In the genomic region with DNA sequence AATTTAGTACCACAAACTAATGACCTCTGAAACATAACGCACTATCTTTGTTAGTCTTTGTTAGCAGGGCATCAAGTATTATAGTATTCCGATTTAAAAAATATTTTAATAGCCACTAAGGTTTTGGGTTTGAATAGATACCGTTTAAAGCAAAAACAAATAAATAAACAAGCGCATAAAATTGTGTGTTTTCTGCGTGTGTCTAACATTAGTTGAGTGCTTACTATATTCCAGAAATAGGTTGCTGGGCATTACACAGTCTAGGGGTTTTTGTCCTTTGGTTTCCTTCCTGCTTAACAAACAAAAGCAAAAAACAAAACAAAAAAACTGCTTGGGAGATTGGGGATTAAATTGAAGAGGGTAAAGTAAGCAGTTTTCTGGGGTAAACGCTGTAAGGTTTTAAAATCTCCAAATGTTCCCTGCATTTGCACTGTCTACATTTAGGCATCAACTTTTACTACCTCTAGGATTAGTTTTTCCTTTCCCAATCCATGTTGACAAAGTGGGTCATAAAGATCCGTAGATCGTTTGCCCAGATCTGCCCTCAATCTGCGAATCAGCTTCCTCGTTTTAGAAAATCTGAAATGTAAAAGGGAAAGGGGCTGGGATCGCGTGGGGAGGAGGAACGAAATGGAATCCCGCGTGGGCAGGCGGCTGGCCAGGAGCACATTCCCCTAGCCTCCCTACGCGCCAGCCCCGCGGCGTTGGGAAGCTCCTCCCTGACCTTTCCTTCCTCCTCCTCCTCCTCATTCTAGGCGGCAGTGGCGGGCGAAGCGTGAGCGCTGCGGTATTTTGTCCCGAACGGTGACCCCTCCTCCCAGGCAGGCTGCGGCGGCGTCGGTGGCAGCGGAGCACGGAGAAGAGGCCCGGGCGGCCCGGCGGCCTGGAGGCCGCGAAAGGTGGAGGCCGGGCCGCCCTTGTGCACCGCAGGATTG, we compare ENCODE assay signal across 8 cellular contexts. TPM values are rescaled to one million over a fixed set of nuclear protein-coding genes. Genes with fewer than 3 reads are reported as not detected.
DNase-seq lines count a peak whose midpoint lies in the region; ATAC-seq and TF ChIP-seq lines count a peak whose summit lies in the region.

Gene KCTD3 (plus strand): TSS at position 749 of the 935 bp plus-strand sequence. CDS start 382 bp downstream, outside the sequence.

- no peaks in the 10 kb centered on the region for H3K27me3 ChIP-seq in body of pancreas
- no peaks in the 10 kb centered on the region for H3K27me3 ChIP-seq in iPS DF 6.9 (ENCODE audit: control insufficient read depth, insufficient read depth, low read length)

- H3K9me3 ChIP-seq in body of pancreas (no peaks in the 10 kb centered on the region), iPS DF 6.9 (ENCODE audit: control insufficient read depth, insufficient read depth, low read length) (no peaks in the 10 kb centered on the region)

- intact Hi-C loops in body of pancreas (cut with DNase I), result no loop called here

- TF ChIP-seq CTCF in GM12865 (IDR thresholded peaks at IDR 0.05; ENCODE audit: insufficient read depth, low read depth, low read length, missing control alignments) (no peak), body of pancreas (IDR thresholded peaks at IDR 0.05) (peak in 2 of 7 experiments; percentile 11 to 22), retinal pigment epithelial cell (conservative IDR thresholded peaks at IDR 0.05; ENCODE audit: low read depth, low read length) (no peak)

- DNase-seq in GM12865 (ENCODE audit: low read depth) (peak; percentile 77), NAMALWA (ENCODE audit: low spot score) (peak; percentile 44), SKM-1 (lab: John Stamatoyannopoulos, UW; ENCODE audit: unreplicated experiment) (peak; percentile 69), body of pancreas (peak; percentile 77 to 84 (median 84)), iPS DF 6.9 (ENCODE audit: low read depth, low spot score) (no peak), retinal pigment epithelial cell (ENCODE audit: low read depth) (peak; percentile 12)
- DNase-seq in NK-92 treated with Interleukin-12 subunit alpha and Interleukin-12 subunit beta, amount 100 ng/mL, for 24 hours (lab: John Stamatoyannopoulos, UW), result no peak

- peak within 1 kb of the TSS; percentile 85 for H3K4me3 ChIP-seq in GM12865 (ENCODE audit: low read depth, low read length)
- peak within 1 kb of the TSS; percentile 45 to 83 for H3K4me3 ChIP-seq in body of pancreas
- peak within 1 kb of the TSS; percentile 81 for H3K4me3 ChIP-seq in iPS DF 6.9 (ENCODE audit: low read length)
- H3K4me3 ChIP-seq in retinal pigment epithelial cell (ENCODE audit: low read length), result peak within 1 kb of the TSS; percentile 79

- peak; percentile 59 to 73 (median 69) for TF ChIP-seq POLR2A in body of pancreas (IDR thresholded peaks at IDR 0.05)

- peak; percentile 73 for ATAC-seq in HG02588 (IDR thresholded peaks at IDR 0.05; ENCODE audit: unreplicated experiment)
- peak; percentile 85 for ATAC-seq in body of pancreas

- H3K4me1 ChIP-seq in body of pancreas, result peaks cover 28% of the 10 kb centered on the region
- H3K4me1 ChIP-seq in iPS DF 6.9 (ENCODE audit: control insufficient read depth, insufficient read depth, low read length), result no peaks in the 10 kb centered on the region

- H3K27ac ChIP-seq in body of pancreas, result peak within 1 kb of the TSS; percentile 81 to 98 (median 95)
- no peak within 1 kb of the TSS for H3K27ac ChIP-seq in iPS DF 6.9 (ENCODE audit: low read length)

- 5 to 10% methylated on average over 26 to 44 of the region's 44 CpGs for WGBS in body of pancreas, 2 donors
- WGBS in iPS DF 6.9 (ENCODE audit: insufficient coverage, insufficient read length), result no CpG with 5 or more reads among the region's 44 CpGs

- H3K36me3 ChIP-seq in body of pancreas (replicated peaks in 1 of 2; ENCODE audit: insufficient read depth in 1 of 2, low read depth in 2 of 2) (peaks cover 0 to 3% of the 10 kb centered on the region in 2 donors), iPS DF 6.9 (ENCODE audit: control insufficient read depth, insufficient read depth, low read length) (no peaks in the 10 kb centered on the region)

RNA-seq across cellular contexts. Expression of gene KCTD3, which starts in this region (rescaled TPM):
- total RNA-seq in body of pancreas, result 10 to 100 TPM; 31.6 to 38.7 TPM

Comparison
In these comparisons a context has a peak if more than half of its experiments do, and no peak if none do; other contexts are left out.
1. DNase-seq: peak in GM12865 (single experiment), NAMALWA (single experiment), SKM-1 (single experiment), body of pancreas (4 of 4) and retinal pigment epithelial cell (single experiment); none in iPS DF 6.9 (single experiment) and NK-92 treated with Interleukin-12 subunit alpha and Interleukin-12 subunit beta, amount 100 ng/mL, for 24 hours (single experiment).
2. Peak in every context shown above with its lines, with median percentiles within 50 percentile points of each other: H3K4me3 ChIP-seq.